1 cellular context compared by ENCODE assay signal in the genomic region with DNA sequence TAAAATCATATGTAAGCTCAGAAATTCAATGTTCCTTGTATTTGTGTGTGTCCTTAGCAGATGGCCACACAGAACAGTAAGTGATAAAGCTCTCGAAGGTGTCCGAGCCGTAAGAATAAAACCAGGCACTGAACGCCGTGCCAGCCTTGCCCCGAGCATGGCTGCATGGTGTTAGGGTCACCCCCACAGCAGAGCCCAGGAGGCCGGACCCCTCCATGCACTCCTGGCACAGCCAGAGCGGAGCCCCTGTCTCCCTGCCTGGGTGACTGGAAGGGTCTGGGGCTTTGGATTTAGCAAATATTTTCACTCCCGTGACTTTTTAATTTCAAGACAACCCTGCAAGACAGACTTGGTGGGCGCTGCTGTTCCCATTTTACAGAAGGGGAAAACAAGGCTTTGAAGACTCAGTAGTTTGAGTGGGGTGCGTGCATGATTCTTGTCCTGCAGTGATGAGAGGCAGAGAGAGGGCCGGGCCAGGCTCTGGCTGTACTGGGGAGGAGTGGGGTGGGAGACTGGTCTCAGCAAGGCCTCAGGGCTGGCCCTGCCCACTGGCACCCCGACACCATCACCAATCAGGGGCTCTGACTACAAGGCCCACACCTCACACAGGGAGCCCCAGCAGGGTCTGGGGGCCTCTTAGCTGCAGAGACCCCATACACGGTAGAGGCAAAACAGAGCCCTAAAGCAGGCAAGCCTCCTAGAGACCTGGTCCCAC.
TF ChIP-seq lines count a peak whose summit lies in the region.

No MANE protein-coding gene starts in this region.

TF ChIP-seq in GM23338, 12 proteins besides CTCF, POLR2A, EP300 and RAD21 (continued from another document):
- TF ChIP-seq, protein P1, sequence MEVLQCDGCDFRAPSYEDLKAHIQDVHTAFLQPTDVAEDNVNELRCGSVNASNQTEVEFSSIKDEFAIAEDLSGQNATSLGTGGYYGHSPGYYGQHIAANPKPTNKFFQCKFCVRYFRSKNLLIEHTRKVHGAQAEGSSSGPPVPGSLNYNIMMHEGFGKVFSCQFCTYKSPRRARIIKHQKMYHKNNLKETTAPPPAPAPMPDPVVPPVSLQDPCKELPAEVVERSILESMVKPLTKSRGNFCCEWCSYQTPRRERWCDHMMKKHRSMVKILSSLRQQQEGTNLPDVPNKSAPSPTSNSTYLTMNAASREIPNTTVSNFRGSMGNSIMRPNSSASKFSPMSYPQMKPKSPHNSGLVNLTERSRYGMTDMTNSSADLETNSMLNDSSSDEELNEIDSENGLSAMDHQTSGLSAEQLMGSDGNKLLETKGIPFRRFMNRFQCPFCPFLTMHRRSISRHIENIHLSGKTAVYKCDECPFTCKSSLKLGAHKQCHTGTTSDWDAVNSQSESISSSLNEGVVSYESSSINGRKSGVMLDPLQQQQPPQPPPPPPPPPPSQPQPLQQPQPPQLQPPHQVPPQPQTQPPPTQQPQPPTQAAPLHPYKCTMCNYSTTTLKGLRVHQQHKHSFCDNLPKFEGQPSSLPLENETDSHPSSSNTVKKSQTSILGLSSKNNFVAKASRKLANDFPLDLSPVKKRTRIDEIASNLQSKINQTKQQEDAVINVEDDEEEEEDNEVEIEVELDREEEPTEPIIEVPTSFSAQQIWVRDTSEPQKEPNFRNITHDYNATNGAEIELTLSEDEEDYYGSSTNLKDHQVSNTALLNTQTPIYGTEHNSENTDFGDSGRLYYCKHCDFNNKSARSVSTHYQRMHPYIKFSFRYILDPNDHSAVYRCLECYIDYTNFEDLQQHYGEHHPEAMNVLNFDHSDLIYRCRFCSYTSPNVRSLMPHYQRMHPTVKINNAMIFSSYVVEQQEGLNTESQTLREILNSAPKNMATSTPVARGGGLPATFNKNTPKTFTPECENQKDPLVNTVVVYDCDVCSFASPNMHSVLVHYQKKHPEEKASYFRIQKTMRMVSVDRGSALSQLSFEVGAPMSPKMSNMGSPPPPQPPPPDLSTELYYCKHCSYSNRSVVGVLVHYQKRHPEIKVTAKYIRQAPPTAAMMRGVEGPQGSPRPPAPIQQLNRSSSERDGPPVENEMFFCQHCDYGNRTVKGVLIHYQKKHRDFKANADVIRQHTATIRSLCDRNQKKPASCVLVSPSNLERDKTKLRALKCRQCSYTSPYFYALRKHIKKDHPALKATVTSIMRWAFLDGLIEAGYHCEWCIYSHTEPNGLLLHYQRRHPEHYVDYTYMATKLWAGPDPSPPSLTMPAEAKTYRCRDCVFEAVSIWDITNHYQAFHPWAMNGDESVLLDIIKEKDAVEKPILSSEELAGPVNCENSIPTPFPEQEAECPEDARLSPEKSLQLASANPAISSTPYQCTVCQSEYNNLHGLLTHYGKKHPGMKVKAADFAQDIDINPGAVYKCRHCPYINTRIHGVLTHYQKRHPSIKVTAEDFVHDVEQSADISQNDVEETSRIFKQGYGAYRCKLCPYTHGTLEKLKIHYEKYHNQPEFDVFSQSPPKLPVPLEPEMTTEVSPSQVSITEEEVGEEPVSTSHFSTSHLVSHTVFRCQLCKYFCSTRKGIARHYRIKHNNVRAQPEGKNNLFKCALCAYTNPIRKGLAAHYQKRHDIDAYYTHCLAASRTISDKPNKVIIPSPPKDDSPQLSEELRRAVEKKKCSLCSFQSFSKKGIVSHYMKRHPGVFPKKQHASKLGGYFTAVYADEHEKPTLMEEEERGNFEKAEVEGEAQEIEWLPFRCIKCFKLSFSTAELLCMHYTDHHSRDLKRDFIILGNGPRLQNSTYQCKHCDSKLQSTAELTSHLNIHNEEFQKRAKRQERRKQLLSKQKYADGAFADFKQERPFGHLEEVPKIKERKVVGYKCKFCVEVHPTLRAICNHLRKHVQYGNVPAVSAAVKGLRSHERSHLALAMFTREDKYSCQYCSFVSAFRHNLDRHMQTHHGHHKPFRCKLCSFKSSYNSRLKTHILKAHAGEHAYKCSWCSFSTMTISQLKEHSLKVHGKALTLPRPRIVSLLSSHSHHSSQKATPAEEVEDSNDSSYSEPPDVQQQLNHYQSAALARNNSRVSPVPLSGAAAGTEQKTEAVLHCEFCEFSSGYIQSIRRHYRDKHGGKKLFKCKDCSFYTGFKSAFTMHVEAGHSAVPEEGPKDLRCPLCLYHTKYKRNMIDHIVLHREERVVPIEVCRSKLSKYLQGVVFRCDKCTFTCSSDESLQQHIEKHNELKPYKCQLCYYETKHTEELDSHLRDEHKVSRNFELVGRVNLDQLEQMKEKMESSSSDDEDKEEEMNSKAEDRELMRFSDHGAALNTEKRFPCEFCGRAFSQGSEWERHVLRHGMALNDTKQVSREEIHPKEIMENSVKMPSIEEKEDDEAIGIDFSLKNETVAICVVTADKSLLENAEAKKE (CRISPR knock-in tag; IDR thresholded peaks at IDR 0.05): no peak
- TF ChIP-seq EZH2phosphoT487 (IDR thresholded peaks at IDR 0.05; ENCODE audit: unreplicated experiment) (no peak), NANOG (IDR thresholded peaks at IDR 0.05; ENCODE audit: borderline replicate concordance) (no peak), EZH2 (IDR thresholded peaks at IDR 0.05; ENCODE audit: low read depth, unreplicated experiment) (no peak), STAT1 (IDR thresholded peaks at IDR 0.05; ENCODE audit: unreplicated experiment) (no peak), POLR2AphosphoS5 (IDR thresholded peaks at IDR 0.05; ENCODE audit: low read depth) (no peak), ZNF331 (CRISPR knock-in tag; IDR thresholded peaks at IDR 0.05; ENCODE audit: low read depth) (no peak), CREB1 (CRISPR knock-in tag; IDR thresholded peaks at IDR 0.05; ENCODE audit: low read depth) (no peak), JUNB (IDR thresholded peaks at IDR 0.05; ENCODE audit: unreplicated experiment) (no peak)
- TF ChIP-seq, protein P2, sequence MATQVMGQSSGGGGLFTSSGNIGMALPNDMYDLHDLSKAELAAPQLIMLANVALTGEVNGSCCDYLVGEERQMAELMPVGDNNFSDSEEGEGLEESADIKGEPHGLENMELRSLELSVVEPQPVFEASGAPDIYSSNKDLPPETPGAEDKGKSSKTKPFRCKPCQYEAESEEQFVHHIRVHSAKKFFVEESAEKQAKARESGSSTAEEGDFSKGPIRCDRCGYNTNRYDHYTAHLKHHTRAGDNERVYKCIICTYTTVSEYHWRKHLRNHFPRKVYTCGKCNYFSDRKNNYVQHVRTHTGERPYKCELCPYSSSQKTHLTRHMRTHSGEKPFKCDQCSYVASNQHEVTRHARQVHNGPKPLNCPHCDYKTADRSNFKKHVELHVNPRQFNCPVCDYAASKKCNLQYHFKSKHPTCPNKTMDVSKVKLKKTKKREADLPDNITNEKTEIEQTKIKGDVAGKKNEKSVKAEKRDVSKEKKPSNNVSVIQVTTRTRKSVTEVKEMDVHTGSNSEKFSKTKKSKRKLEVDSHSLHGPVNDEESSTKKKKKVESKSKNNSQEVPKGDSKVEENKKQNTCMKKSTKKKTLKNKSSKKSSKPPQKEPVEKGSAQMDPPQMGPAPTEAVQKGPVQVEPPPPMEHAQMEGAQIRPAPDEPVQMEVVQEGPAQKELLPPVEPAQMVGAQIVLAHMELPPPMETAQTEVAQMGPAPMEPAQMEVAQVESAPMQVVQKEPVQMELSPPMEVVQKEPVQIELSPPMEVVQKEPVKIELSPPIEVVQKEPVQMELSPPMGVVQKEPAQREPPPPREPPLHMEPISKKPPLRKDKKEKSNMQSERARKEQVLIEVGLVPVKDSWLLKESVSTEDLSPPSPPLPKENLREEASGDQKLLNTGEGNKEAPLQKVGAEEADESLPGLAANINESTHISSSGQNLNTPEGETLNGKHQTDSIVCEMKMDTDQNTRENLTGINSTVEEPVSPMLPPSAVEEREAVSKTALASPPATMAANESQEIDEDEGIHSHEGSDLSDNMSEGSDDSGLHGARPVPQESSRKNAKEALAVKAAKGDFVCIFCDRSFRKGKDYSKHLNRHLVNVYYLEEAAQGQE (IDR thresholded peaks at IDR 0.05; ENCODE audit: unreplicated experiment): no peak
- TF ChIP-seq, protein P3, sequence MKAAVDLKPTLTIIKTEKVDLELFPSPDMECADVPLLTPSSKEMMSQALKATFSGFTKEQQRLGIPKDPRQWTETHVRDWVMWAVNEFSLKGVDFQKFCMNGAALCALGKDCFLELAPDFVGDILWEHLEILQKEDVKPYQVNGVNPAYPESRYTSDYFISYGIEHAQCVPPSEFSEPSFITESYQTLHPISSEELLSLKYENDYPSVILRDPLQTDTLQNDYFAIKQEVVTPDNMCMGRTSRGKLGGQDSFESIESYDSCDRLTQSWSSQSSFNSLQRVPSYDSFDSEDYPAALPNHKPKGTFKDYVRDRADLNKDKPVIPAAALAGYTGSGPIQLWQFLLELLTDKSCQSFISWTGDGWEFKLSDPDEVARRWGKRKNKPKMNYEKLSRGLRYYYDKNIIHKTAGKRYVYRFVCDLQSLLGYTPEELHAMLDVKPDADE (IDR thresholded peaks at IDR 0.05): no peak
